ENCODE assay signal across 12 cellular contexts in genomic region chr15:88701561-88702095, GRCh38.
DNase-seq lines count a peak whose midpoint lies in the region; ATAC-seq, FAIRE-seq and TF ChIP-seq lines count a peak whose summit lies in the region.
"Had no signal": no experiment of that assay in that cellular context is flagged by ENCODE, and none has a peak within 500 bp of the region (broad histone marks: within the 10 kb centered on the region; RNA-seq: fewer than 3 reads in every experiment).

No MANE protein-coding gene starts in this region.

- no peak for FAIRE-seq in frontal cortex (lab: Jason Lieb, UNC)
- FAIRE-seq: pancreas had no signal

- no peak overlapping the region for H3K27ac Mint-ChIP-seq in activated T-cell treated with anti-CD3 and anti-CD28 coated beads, Interleukin-2, amount 50 U/mL, for 24 hours
- no peak overlapping the region for H3K27ac Mint-ChIP-seq in activated CD4-positive, alpha-beta memory T cell treated with anti-CD3 and anti-CD28 coated beads for 36 hours
- H3K27ac Mint-ChIP-seq in neural progenitor cell, result no peak overlapping the region

- TF ChIP-seq CTCF in neural progenitor cell (IDR thresholded peaks at IDR 0.05), result peak; percentile 70

- no peak overlapping the region for H3K27ac ChIP-seq in neural progenitor cell
- H3K27ac ChIP-seq: coronary artery, pancreas had no signal

- H3K27me3 Mint-ChIP-seq in activated T-cell treated with anti-CD3 and anti-CD28 coated beads, Interleukin-2, amount 50 U/mL, for 24 hours, result peaks cover 16% of the 10 kb centered on the region
- H3K27me3 Mint-ChIP-seq in activated CD4-positive, alpha-beta memory T cell treated with anti-CD3 and anti-CD28 coated beads for 36 hours, result peaks cover 15% of the 10 kb centered on the region
- H3K27me3 Mint-ChIP-seq in neural progenitor cell (ENCODE audit: insufficient read depth, low read depth), result peaks cover 18% of the 10 kb centered on the region

- H3K79me2 ChIP-seq in neural progenitor cell (ENCODE audit: low read depth), result no peaks in the 10 kb centered on the region

- peak; percentile 7 for DNase-seq in activated T-cell treated with anti-CD3 and anti-CD28 coated beads for 1 hour (ENCODE audit: low read depth)
- no peak for DNase-seq in activated T-cell treated with anti-CD3 and anti-CD28 coated beads, Interleukin-2, amount 50 U/mL, for 24 hours
- DNase-seq in activated CD4-positive, alpha-beta memory T cell treated with anti-CD3 and anti-CD28 coated beads for 36 hours, result peak; percentile 50
- peak; percentile 53 for DNase-seq in neural progenitor cell (ENCODE audit: low spot score)
- DNase-seq in medulla oblongata (ENCODE audit: extremely low spot score), result no peak
- no peak for DNase-seq in globus pallidus (ENCODE audit: low spot score)
- DNase-seq in frontal cortex (ENCODE audit: low spot score in 2 of 2), result no peak
- DNase-seq: NCI-H187 treated with DMSO at 0.1 percent for 48 hours, pancreas had no signal

- no peaks in the 10 kb centered on the region for H3K4me1 ChIP-seq in neural progenitor cell

- H3K4me3 ChIP-seq in neural progenitor cell, result no peak overlapping the region
- H3K4me3 ChIP-seq: coronary artery, pancreas had no signal

- H3K36me3 ChIP-seq in neural progenitor cell, result no peaks in the 10 kb centered on the region
- H3K36me3 ChIP-seq: pancreas had no signal

- ATAC-seq in HG03108 (IDR thresholded peaks at IDR 0.05; ENCODE audit: unreplicated experiment), result peak; percentile 54

- H3K27me3 ChIP-seq in neural progenitor cell, result peaks cover 64% of the 10 kb centered on the region
- H3K27me3 ChIP-seq: pancreas had no signal

- H3K9me3 ChIP-seq in neural progenitor cell (ENCODE audit: low read depth), result no peaks in the 10 kb centered on the region
- H3K9me3 ChIP-seq: pancreas had no signal

- H3K9ac ChIP-seq in neural progenitor cell, result no peak overlapping the region

- POLR2A ChIA-PET in activated CD4-positive, alpha-beta memory T cell treated with anti-CD3 and anti-CD28 coated beads for 36 hours (lab: Charles Lee), result no interaction called here

- peaks cover 12% of the 10 kb centered on the region for H3K4me1 Mint-ChIP-seq in activated T-cell treated with anti-CD3 and anti-CD28 coated beads, Interleukin-2, amount 50 U/mL, for 24 hours (ENCODE audit: low read depth)
- peaks cover 11% of the 10 kb centered on the region for H3K4me1 Mint-ChIP-seq in activated CD4-positive, alpha-beta memory T cell treated with anti-CD3 and anti-CD28 coated beads for 36 hours (ENCODE audit: low read depth)
- H3K4me1 Mint-ChIP-seq in neural progenitor cell, result peaks cover 8% of the 10 kb centered on the region

- CTCF ChIA-PET in activated CD4-positive, alpha-beta memory T cell treated with anti-CD3 and anti-CD28 coated beads for 36 hours (lab: Charles Lee), result interaction anchor here (1.2 kb wide), 1 partner anchor 77 kb away, joined by 3 read pairs; no protein-coding TSS in a partner anchor

- no peaks in the 10 kb centered on the region for H3K9me3 Mint-ChIP-seq in activated T-cell treated with anti-CD3 and anti-CD28 coated beads, Interleukin-2, amount 50 U/mL, for 24 hours
- H3K9me3 Mint-ChIP-seq in activated CD4-positive, alpha-beta memory T cell treated with anti-CD3 and anti-CD28 coated beads for 36 hours, result no peaks in the 10 kb centered on the region
- H3K9me3 Mint-ChIP-seq in neural progenitor cell, result no peaks in the 10 kb centered on the region
- H3K9me3 Mint-ChIP-seq: CD8-positive, alpha-beta memory T cell had no signal

- H3K36me3 Mint-ChIP-seq in activated T-cell treated with anti-CD3 and anti-CD28 coated beads, Interleukin-2, amount 50 U/mL, for 24 hours (ENCODE audit: low read depth), result no peaks in the 10 kb centered on the region
- no peaks in the 10 kb centered on the region for H3K36me3 Mint-ChIP-seq in activated CD4-positive, alpha-beta memory T cell treated with anti-CD3 and anti-CD28 coated beads for 36 hours
- no peaks in the 10 kb centered on the region for H3K36me3 Mint-ChIP-seq in neural progenitor cell

- no peaks in the 10 kb centered on the region for H4K20me1 ChIP-seq in neural progenitor cell (ENCODE audit: low read depth)

- no peak overlapping the region for H3K4me2 ChIP-seq in neural progenitor cell

- intact Hi-C loops in activated CD4-positive, alpha-beta memory T cell treated with anti-CD3 and anti-CD28 coated beads for 36 hours (cut with micrococcal nuclease), result loop anchor here (2.0 to 10.0 kb wide), 2 partner anchors 77 to 103 kb away; partner anchors contain the start of gene ACAN

- H2AFZ ChIP-seq in neural progenitor cell (replicated peaks), result no peak overlapping the region

- H3F3A ChIP-seq in neural progenitor cell (ENCODE audit: low read depth), result peaks cover 6% of the 10 kb centered on the region

- H3K4me3 Mint-ChIP-seq in activated T-cell treated with anti-CD3 and anti-CD28 coated beads, Interleukin-2, amount 50 U/mL, for 24 hours, result no peak overlapping the region
- no peak overlapping the region for H3K4me3 Mint-ChIP-seq in activated CD4-positive, alpha-beta memory T cell treated with anti-CD3 and anti-CD28 coated beads for 36 hours
- H3K4me3 Mint-ChIP-seq in neural progenitor cell, result peak overlapping the region; percentile 6
- H3K4me3 Mint-ChIP-seq: CD8-positive, alpha-beta memory T cell had no signal

Comparison
In these comparisons a context has a peak if more than half of its experiments do, and no peak if none do; other contexts are left out.
1. DNase-seq: peak in activated T-cell treated with anti-CD3 and anti-CD28 coated beads for 1 hour (single experiment), activated CD4-positive, alpha-beta memory T cell treated with anti-CD3 and anti-CD28 coated beads for 36 hours (single experiment) and neural progenitor cell (single experiment); none in activated T-cell treated with anti-CD3 and anti-CD28 coated beads, Interleukin-2, amount 50 U/mL, for 24 hours (single experiment), medulla oblongata (single experiment), globus pallidus (single experiment) and frontal cortex (0 of 2).